Comparison of ENCODE assay signal across 15 cellular contexts in the genomic region with DNA sequence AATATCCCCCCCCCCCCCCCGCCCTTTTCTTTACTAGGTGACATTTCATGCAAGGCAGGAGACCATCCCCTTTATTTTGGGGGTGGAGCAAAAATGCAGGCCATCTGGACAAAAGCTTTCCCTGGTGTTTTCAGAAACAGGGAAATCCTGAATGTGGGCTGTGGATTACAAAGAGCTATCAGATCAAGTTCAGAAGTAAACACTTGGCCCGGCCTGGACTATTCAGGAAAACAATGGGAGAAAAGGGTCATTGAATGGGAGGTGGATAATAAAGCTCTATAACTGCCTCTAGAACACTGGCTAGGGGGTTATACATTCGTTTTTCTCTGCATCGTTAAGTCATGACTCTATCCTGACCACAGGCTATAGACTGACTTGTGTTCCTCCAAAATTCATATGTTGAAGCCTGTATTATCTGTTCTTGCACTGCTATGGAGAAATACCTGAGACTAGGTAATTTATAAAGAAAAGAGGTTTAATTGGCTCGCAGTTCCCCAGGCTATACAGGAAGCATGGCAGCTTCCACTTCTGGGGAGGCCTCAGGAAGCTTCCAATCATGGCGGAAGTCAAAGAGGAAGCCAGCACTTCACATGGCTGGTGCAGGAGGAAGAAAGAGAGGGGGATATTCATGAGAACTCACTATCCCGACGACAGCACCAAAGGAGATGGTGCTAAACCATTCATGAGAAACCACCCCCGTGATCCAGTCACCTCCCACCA.
DNase-seq lines count a peak whose midpoint lies in the region; ATAC-seq and TF ChIP-seq lines count a peak whose summit lies in the region.
"Had no signal": no experiment of that assay in that cellular context is flagged by ENCODE, and none has a peak within 500 bp of the region (broad histone marks: within the 10 kb centered on the region; RNA-seq: fewer than 3 reads in every experiment).

No MANE protein-coding gene starts in this region.

- H3K9me3 ChIP-seq in WERI-Rb-1 (ENCODE audit: severe bottlenecking): no peaks in the 10 kb centered on the region
- no peaks in the 10 kb centered on the region for H3K9me3 ChIP-seq in neutrophil
- H3K9me3 ChIP-seq: thoracic aorta had no signal

- H3K27ac ChIP-seq in WERI-Rb-1: no peak overlapping the region
- peak overlapping the region; percentile 62 for H3K27ac ChIP-seq in neutrophil
- H3K27ac ChIP-seq: thoracic aorta had no signal

- H3K36me3 ChIP-seq in WERI-Rb-1: no peaks in the 10 kb centered on the region
- no peaks in the 10 kb centered on the region for H3K36me3 ChIP-seq in neutrophil
- H3K36me3 ChIP-seq: thoracic aorta had no signal

- peak; percentile 96 for DNase-seq in DMS153 (lab: John Stamatoyannopoulos, UW)
- peak; percentile 18 for DNase-seq in NCI-H128 (lab: John Stamatoyannopoulos, UW; ENCODE audit: unreplicated experiment)
- peak; percentile 35 for DNase-seq in WERI-Rb-1
- no peak for DNase-seq in iPS-NIHi7 (ENCODE audit: extremely low spot score)
- DNase-seq in NCI-H446 treated with DMSO at 0.1 percent for 48 hours (lab: John Stamatoyannopoulos, UW): no peak
- no peak for DNase-seq in stimulated activated CD8-positive, alpha-beta memory T cell treated with anti-CD3 and anti-CD28 coated beads, Interleukin-4, amount 100 ng/mL, for 48 hours
- DNase-seq: activated CD4-positive, alpha-beta T cell treated with anti-CD3 and anti-CD28 coated beads for 36 hours; activated T-cell treated with anti-CD3 and anti-CD28 coated beads, Interleukin-2, amount 50 U/mL, for 1 hour; Calu3; NCI-H1436 treated with DMSO at 0.1 percent for 48 hours had no signal

- H3K27me3 ChIP-seq in WERI-Rb-1 (ENCODE audit: insufficient read depth, low read depth, severe bottlenecking) (no peaks in the 10 kb centered on the region), neutrophil (no peaks in the 10 kb centered on the region)

- no peak for TF ChIP-seq CTCF in WERI-Rb-1 (IDR thresholded peaks at IDR 0.05; ENCODE audit: low read depth, low read length)
- no peak for TF ChIP-seq CTCF in neutrophil (IDR thresholded peaks at IDR 0.05)

- H3K4me1 ChIP-seq in neutrophil (ENCODE audit: control insufficient read depth in 1 of 2, insufficient read depth in 1 of 2, low read depth in 1 of 2, low read length in 1 of 2): peaks cover 45 to 49% of the 10 kb centered on the region in 2 experiments

- no peak for ATAC-seq in HG03520 (IDR thresholded peaks at IDR 0.05; ENCODE audit: unreplicated experiment)
- ATAC-seq: activated CD4-positive, alpha-beta T cell treated with anti-CD3 and anti-CD28 coated beads for 36 hours; Panc1 had no signal

- H3K4me3 ChIP-seq in WERI-Rb-1 (ENCODE audit: low read depth, low read length) (peak overlapping the region; percentile 10; the same call in 1 of the 2 replicates), neutrophil (ENCODE audit: low read depth in 1 of 2, low read length in 1 of 2) (no peak overlapping the region)
- H3K4me3 ChIP-seq: lung, thoracic aorta had no signal

Comparison
In these comparisons a context has a peak if more than half of its experiments do, and no peak if none do; other contexts are left out.
1. DNase-seq: peak in DMS153 (single experiment), NCI-H128 (single experiment) and WERI-Rb-1 (single experiment); none in iPS-NIHi7 (single experiment), NCI-H446 treated with DMSO at 0.1 percent for 48 hours (single experiment) and stimulated activated CD8-positive, alpha-beta memory T cell treated with anti-CD3 and anti-CD28 coated beads, Interleukin-4, amount 100 ng/mL, for 48 hours (single experiment).